1 cellular context compared by ENCODE assay signal in the genomic region with DNA sequence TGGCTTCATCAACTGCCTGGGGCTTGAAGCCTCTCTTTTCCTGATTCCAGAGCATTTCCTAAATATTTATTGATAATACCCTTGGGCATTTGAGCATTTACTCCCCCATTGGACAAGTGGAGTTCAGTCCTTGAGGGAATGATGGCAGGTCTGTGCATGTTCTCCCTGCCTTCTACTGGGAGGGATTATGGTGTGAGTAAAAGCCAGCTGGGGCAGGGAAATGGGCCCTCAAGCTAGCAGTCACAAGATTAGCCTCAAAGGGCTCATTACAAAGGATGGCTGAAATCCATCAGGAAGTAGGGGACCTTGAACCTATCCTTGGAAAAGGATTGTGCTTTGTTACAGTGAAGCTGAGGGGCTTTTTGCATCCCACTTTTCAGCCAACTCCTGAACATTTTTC.
TF ChIP-seq lines count a peak whose summit lies in the region.

No MANE protein-coding gene starts in this region.

TF ChIP-seq in GM23338, 12 proteins besides CTCF, POLR2A, EP300 and RAD21 (continued from another document):
- TF ChIP-seq, protein P1, sequence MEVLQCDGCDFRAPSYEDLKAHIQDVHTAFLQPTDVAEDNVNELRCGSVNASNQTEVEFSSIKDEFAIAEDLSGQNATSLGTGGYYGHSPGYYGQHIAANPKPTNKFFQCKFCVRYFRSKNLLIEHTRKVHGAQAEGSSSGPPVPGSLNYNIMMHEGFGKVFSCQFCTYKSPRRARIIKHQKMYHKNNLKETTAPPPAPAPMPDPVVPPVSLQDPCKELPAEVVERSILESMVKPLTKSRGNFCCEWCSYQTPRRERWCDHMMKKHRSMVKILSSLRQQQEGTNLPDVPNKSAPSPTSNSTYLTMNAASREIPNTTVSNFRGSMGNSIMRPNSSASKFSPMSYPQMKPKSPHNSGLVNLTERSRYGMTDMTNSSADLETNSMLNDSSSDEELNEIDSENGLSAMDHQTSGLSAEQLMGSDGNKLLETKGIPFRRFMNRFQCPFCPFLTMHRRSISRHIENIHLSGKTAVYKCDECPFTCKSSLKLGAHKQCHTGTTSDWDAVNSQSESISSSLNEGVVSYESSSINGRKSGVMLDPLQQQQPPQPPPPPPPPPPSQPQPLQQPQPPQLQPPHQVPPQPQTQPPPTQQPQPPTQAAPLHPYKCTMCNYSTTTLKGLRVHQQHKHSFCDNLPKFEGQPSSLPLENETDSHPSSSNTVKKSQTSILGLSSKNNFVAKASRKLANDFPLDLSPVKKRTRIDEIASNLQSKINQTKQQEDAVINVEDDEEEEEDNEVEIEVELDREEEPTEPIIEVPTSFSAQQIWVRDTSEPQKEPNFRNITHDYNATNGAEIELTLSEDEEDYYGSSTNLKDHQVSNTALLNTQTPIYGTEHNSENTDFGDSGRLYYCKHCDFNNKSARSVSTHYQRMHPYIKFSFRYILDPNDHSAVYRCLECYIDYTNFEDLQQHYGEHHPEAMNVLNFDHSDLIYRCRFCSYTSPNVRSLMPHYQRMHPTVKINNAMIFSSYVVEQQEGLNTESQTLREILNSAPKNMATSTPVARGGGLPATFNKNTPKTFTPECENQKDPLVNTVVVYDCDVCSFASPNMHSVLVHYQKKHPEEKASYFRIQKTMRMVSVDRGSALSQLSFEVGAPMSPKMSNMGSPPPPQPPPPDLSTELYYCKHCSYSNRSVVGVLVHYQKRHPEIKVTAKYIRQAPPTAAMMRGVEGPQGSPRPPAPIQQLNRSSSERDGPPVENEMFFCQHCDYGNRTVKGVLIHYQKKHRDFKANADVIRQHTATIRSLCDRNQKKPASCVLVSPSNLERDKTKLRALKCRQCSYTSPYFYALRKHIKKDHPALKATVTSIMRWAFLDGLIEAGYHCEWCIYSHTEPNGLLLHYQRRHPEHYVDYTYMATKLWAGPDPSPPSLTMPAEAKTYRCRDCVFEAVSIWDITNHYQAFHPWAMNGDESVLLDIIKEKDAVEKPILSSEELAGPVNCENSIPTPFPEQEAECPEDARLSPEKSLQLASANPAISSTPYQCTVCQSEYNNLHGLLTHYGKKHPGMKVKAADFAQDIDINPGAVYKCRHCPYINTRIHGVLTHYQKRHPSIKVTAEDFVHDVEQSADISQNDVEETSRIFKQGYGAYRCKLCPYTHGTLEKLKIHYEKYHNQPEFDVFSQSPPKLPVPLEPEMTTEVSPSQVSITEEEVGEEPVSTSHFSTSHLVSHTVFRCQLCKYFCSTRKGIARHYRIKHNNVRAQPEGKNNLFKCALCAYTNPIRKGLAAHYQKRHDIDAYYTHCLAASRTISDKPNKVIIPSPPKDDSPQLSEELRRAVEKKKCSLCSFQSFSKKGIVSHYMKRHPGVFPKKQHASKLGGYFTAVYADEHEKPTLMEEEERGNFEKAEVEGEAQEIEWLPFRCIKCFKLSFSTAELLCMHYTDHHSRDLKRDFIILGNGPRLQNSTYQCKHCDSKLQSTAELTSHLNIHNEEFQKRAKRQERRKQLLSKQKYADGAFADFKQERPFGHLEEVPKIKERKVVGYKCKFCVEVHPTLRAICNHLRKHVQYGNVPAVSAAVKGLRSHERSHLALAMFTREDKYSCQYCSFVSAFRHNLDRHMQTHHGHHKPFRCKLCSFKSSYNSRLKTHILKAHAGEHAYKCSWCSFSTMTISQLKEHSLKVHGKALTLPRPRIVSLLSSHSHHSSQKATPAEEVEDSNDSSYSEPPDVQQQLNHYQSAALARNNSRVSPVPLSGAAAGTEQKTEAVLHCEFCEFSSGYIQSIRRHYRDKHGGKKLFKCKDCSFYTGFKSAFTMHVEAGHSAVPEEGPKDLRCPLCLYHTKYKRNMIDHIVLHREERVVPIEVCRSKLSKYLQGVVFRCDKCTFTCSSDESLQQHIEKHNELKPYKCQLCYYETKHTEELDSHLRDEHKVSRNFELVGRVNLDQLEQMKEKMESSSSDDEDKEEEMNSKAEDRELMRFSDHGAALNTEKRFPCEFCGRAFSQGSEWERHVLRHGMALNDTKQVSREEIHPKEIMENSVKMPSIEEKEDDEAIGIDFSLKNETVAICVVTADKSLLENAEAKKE (CRISPR knock-in tag; IDR thresholded peaks at IDR 0.05), result no peak
- TF ChIP-seq EZH2 (IDR thresholded peaks at IDR 0.05; ENCODE audit: low read depth, unreplicated experiment) (no peak), STAT1 (IDR thresholded peaks at IDR 0.05; ENCODE audit: unreplicated experiment) (no peak), POLR2AphosphoS5 (IDR thresholded peaks at IDR 0.05; ENCODE audit: low read depth) (no peak), CREB1 (CRISPR knock-in tag; IDR thresholded peaks at IDR 0.05; ENCODE audit: low read depth) (no peak), NANOG (IDR thresholded peaks at IDR 0.05; ENCODE audit: borderline replicate concordance) (no peak), ZNF331 (CRISPR knock-in tag; IDR thresholded peaks at IDR 0.05; ENCODE audit: low read depth) (no peak)
- TF ChIP-seq, protein P2, sequence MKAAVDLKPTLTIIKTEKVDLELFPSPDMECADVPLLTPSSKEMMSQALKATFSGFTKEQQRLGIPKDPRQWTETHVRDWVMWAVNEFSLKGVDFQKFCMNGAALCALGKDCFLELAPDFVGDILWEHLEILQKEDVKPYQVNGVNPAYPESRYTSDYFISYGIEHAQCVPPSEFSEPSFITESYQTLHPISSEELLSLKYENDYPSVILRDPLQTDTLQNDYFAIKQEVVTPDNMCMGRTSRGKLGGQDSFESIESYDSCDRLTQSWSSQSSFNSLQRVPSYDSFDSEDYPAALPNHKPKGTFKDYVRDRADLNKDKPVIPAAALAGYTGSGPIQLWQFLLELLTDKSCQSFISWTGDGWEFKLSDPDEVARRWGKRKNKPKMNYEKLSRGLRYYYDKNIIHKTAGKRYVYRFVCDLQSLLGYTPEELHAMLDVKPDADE (IDR thresholded peaks at IDR 0.05), result no peak
